In genomic region chr1:85708826-85709222, GRCh38 we compare ENCODE assay signal across 1 cellular context.
TF ChIP-seq lines count a peak whose summit lies in the region.

No MANE protein-coding gene starts in this region.

TF ChIP-seq in H1, 55 proteins besides CTCF, POLR2A, EP300 and RAD21 (continued from another document):
- TF ChIP-seq, protein P1, sequence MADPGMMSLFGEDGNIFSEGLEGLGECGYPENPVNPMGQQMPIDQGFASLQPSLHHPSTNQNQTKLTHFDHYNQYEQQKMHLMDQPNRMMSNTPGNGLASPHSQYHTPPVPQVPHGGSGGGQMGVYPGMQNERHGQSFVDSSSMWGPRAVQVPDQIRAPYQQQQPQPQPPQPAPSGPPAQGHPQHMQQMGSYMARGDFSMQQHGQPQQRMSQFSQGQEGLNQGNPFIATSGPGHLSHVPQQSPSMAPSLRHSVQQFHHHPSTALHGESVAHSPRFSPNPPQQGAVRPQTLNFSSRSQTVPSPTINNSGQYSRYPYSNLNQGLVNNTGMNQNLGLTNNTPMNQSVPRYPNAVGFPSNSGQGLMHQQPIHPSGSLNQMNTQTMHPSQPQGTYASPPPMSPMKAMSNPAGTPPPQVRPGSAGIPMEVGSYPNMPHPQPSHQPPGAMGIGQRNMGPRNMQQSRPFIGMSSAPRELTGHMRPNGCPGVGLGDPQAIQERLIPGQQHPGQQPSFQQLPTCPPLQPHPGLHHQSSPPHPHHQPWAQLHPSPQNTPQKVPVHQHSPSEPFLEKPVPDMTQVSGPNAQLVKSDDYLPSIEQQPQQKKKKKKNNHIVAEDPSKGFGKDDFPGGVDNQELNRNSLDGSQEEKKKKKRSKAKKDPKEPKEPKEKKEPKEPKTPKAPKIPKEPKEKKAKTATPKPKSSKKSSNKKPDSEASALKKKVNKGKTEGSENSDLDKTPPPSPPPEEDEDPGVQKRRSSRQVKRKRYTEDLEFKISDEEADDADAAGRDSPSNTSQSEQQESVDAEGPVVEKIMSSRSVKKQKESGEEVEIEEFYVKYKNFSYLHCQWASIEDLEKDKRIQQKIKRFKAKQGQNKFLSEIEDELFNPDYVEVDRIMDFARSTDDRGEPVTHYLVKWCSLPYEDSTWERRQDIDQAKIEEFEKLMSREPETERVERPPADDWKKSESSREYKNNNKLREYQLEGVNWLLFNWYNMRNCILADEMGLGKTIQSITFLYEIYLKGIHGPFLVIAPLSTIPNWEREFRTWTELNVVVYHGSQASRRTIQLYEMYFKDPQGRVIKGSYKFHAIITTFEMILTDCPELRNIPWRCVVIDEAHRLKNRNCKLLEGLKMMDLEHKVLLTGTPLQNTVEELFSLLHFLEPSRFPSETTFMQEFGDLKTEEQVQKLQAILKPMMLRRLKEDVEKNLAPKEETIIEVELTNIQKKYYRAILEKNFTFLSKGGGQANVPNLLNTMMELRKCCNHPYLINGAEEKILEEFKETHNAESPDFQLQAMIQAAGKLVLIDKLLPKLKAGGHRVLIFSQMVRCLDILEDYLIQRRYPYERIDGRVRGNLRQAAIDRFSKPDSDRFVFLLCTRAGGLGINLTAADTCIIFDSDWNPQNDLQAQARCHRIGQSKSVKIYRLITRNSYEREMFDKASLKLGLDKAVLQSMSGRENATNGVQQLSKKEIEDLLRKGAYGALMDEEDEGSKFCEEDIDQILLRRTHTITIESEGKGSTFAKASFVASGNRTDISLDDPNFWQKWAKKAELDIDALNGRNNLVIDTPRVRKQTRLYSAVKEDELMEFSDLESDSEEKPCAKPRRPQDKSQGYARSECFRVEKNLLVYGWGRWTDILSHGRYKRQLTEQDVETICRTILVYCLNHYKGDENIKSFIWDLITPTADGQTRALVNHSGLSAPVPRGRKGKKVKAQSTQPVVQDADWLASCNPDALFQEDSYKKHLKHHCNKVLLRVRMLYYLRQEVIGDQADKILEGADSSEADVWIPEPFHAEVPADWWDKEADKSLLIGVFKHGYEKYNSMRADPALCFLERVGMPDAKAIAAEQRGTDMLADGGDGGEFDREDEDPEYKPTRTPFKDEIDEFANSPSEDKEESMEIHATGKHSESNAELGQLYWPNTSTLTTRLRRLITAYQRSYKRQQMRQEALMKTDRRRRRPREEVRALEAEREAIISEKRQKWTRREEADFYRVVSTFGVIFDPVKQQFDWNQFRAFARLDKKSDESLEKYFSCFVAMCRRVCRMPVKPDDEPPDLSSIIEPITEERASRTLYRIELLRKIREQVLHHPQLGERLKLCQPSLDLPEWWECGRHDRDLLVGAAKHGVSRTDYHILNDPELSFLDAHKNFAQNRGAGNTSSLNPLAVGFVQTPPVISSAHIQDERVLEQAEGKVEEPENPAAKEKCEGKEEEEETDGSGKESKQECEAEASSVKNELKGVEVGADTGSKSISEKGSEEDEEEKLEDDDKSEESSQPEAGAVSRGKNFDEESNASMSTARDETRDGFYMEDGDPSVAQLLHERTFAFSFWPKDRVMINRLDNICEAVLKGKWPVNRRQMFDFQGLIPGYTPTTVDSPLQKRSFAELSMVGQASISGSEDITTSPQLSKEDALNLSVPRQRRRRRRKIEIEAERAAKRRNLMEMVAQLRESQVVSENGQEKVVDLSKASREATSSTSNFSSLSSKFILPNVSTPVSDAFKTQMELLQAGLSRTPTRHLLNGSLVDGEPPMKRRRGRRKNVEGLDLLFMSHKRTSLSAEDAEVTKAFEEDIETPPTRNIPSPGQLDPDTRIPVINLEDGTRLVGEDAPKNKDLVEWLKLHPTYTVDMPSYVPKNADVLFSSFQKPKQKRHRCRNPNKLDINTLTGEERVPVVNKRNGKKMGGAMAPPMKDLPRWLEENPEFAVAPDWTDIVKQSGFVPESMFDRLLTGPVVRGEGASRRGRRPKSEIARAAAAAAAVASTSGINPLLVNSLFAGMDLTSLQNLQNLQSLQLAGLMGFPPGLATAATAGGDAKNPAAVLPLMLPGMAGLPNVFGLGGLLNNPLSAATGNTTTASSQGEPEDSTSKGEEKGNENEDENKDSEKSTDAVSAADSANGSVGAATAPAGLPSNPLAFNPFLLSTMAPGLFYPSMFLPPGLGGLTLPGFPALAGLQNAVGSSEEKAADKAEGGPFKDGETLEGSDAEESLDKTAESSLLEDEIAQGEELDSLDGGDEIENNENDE (IDR thresholded peaks at IDR 0.05; ENCODE audit: insufficient replicate concordance, low read length), result no peak
- TF ChIP-seq, protein P2, sequence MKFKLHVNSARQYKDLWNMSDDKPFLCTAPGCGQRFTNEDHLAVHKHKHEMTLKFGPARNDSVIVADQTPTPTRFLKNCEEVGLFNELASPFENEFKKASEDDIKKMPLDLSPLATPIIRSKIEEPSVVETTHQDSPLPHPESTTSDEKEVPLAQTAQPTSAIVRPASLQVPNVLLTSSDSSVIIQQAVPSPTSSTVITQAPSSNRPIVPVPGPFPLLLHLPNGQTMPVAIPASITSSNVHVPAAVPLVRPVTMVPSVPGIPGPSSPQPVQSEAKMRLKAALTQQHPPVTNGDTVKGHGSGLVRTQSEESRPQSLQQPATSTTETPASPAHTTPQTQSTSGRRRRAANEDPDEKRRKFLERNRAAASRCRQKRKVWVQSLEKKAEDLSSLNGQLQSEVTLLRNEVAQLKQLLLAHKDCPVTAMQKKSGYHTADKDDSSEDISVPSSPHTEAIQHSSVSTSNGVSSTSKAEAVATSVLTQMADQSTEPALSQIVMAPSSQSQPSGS (IDR thresholded peaks at IDR 0.05; ENCODE audit: low read length), result no peak
- TF ChIP-seq CEBPB (IDR thresholded peaks at IDR 0.05; ENCODE audit: low read depth, low read length), result no peak
- no peak for TF ChIP-seq KDM1A (IDR thresholded peaks at IDR 0.05; ENCODE audit: borderline replicate concordance, low read length)
- no peak for TF ChIP-seq PHF8 (conservative IDR thresholded peaks at IDR 0.05; ENCODE audit: low read depth, low read length)
TF ChIP-seq in H1: peak in this region for 0.
